Comparison of ENCODE assay signal across 10 cellular contexts in genomic region chr11:128714881-128715280, GRCh38. TPM values are rescaled to one million over a fixed set of nuclear protein-coding genes. Genes with fewer than 3 reads are reported as not detected.
DNase-seq lines count a peak whose midpoint lies in the region; ATAC-seq and TF ChIP-seq lines count a peak whose summit lies in the region.
"Had no signal": no experiment of that assay in that cellular context is flagged by ENCODE, and none has a peak within 500 bp of the region (broad histone marks: within the 10 kb centered on the region; RNA-seq: fewer than 3 reads in every experiment).

No MANE protein-coding gene starts in this region.

- H3K4me1 ChIP-seq in Peyer's patch (peaks cover 7 to 45% (median 31%) of the 10 kb centered on the region in 4 donors), esophagus muscularis mucosa (peaks cover 59 to 66% (median 64%) of the 10 kb centered on the region in 4 donors), skeletal muscle tissue (ENCODE audit: control insufficient read depth in 3 of 3, insufficient read depth in 3 of 3, low read length in 3 of 3) (peaks cover 33 to 38% (median 35%) of the 10 kb centered on the region in 3 donors)

- intact Hi-C loops in activated CD4-positive, alpha-beta T cell treated with anti-CD3 and anti-CD28 coated beads for 36 hours (cut with DNase I, micrococcal nuclease): loop anchor here (1.0 to 5.0 kb wide), 3 partner anchors 11 to 42 kb away; no protein-coding TSS in a partner anchor
- intact Hi-C loops in esophagus muscularis mucosa (cut with DNase I): no loop called here

- no peak for TF ChIP-seq POLR2A in Peyer's patch (IDR thresholded peaks at IDR 0.05)
- no peak for TF ChIP-seq POLR2A in esophagus muscularis mucosa (IDR thresholded peaks at IDR 0.05; ENCODE audit: low read depth)

- no peaks in the 10 kb centered on the region for H3K27me3 ChIP-seq in Peyer's patch
- H3K27me3 ChIP-seq in esophagus muscularis mucosa: no peaks in the 10 kb centered on the region
- no peaks in the 10 kb centered on the region for H3K27me3 ChIP-seq in skeletal muscle tissue (ENCODE audit: control insufficient read depth in 3 of 3, insufficient read depth in 3 of 3, low read length in 3 of 3)

- WGBS in esophagus muscularis mucosa: 53% methylated on average over 9 of the region's 9 CpGs

- no peaks in the 10 kb centered on the region for H3K36me3 ChIP-seq in Peyer's patch
- H3K36me3 ChIP-seq in esophagus muscularis mucosa: no peaks in the 10 kb centered on the region
- H3K36me3 ChIP-seq in skeletal muscle tissue (ENCODE audit: control insufficient read depth in 3 of 3, insufficient read depth in 3 of 3, low read length in 3 of 3): peaks cover 0 to 2% (median 0%) of the 10 kb centered on the region in 3 donors

- H3K9me3 Mint-ChIP-seq in activated CD4-positive, alpha-beta T cell treated with anti-CD3 and anti-CD28 coated beads for 36 hours (ENCODE audit: low read depth): peaks cover 12% of the 10 kb centered on the region

- H3K9ac ChIP-seq in skeletal muscle tissue (ENCODE audit: low read depth in 1 of 3, low read length in 3 of 3): no peak overlapping the region

- H3K36me3 Mint-ChIP-seq in activated CD4-positive, alpha-beta T cell treated with anti-CD3 and anti-CD28 coated beads for 36 hours (ENCODE audit: low read depth): peaks cover 27% of the 10 kb centered on the region

- CTCF ChIA-PET in activated CD4-positive, alpha-beta T cell treated with anti-CD3 and anti-CD28 coated beads for 36 hours (lab: Charles Lee): interaction anchor here (0.9 to 2.4 kb wide), 3 partner anchors 19 to 557 kb away, joined by 3 to 7 read pairs (median 3); partner anchors contain the start of gene FLI1

- no peak for TF ChIP-seq EP300 in esophagus muscularis mucosa (IDR thresholded peaks at IDR 0.05)

- no peak overlapping the region for H3K4me3 Mint-ChIP-seq in activated CD4-positive, alpha-beta T cell treated with anti-CD3 and anti-CD28 coated beads for 36 hours

- H3K4me1 Mint-ChIP-seq in activated CD4-positive, alpha-beta T cell treated with anti-CD3 and anti-CD28 coated beads for 36 hours: peaks cover 97% of the 10 kb centered on the region

- H3K27ac Mint-ChIP-seq in activated CD4-positive, alpha-beta T cell treated with anti-CD3 and anti-CD28 coated beads for 36 hours: peak overlapping the region; percentile 73

- no peak overlapping the region for H3K4me3 ChIP-seq in Peyer's patch
- no peak overlapping the region for H3K4me3 ChIP-seq in esophagus muscularis mucosa
- H3K4me3 ChIP-seq in skeletal muscle tissue (ENCODE audit: low read length in 3 of 3): no peak overlapping the region

- ATAC-seq in activated CD4-positive, alpha-beta T cell treated with anti-CD3 and anti-CD28 coated beads for 36 hours: no peak
- no peak for ATAC-seq in HG02610 (IDR thresholded peaks at IDR 0.05; ENCODE audit: unreplicated experiment)

- peak overlapping the region in 3 of 4 donors; percentile 75 to 81 (median 76) for H3K27ac ChIP-seq in Peyer's patch
- H3K27ac ChIP-seq in esophagus muscularis mucosa (replicated peaks in 1 of 4): peak overlapping the region; percentile 60 to 76 (median 70)
- H3K27ac ChIP-seq in skeletal muscle tissue (ENCODE audit: low read depth, low read length): peak overlapping the region; percentile 75

- H3K27me3 Mint-ChIP-seq in activated CD4-positive, alpha-beta T cell treated with anti-CD3 and anti-CD28 coated beads for 36 hours: no peaks in the 10 kb centered on the region

- no peak for TF ChIP-seq CTCF in Peyer's patch (IDR thresholded peaks at IDR 0.05)
- no peak for TF ChIP-seq CTCF in esophagus muscularis mucosa (IDR thresholded peaks at IDR 0.05)

- POLR2A ChIA-PET in activated CD4-positive, alpha-beta T cell treated with anti-CD3 and anti-CD28 coated beads for 36 hours (lab: Charles Lee): interaction anchor here (1.2 kb wide), 1 partner anchor 19 kb away, joined by 6 read pairs; no protein-coding TSS in a partner anchor

- DNase-seq in activated CD4-positive, alpha-beta T cell treated with anti-CD3 and anti-CD28 coated beads for 36 hours: peak; percentile 45
- DNase-seq in activated CD4-positive, alpha-beta T cell treated with anti-CD3 and anti-CD28 coated beads for 1 hour: no peak
- DNase-seq in Peyer's patch: no peak
- no peak for DNase-seq in esophagus muscularis mucosa (ENCODE audit: extremely low spot score)
- no peak for DNase-seq in HPDE6-E6E7 (ENCODE audit: extremely low spot score)
- no peak for DNase-seq in SHP77 (lab: John Stamatoyannopoulos, UW)
- DNase-seq: glutamatergic neuron, NCI-H524 treated with DMSO at 0.1 percent for 48 hours had no signal

- H3K9me3 ChIP-seq in Peyer's patch (no peaks in the 10 kb centered on the region), esophagus muscularis mucosa (no peaks in the 10 kb centered on the region), skeletal muscle tissue (ENCODE audit: control insufficient read depth in 3 of 3, low read length in 3 of 3) (no peaks in the 10 kb centered on the region)

RNA-seq across cellular contexts. Expression of gene FLI1, which starts 21.0 kb away (rescaled TPM):
- total RNA-seq in activated CD4-positive, alpha-beta T cell treated with anti-CD3 and anti-CD28 coated beads for 36 hours: 10 to 100 TPM; 40.4 to 57.0 TPM
- total RNA-seq in Peyer's patch (10 to 100 TPM in 3 of 4 donors, 1 to 10 TPM in 1; 7.7 to 66.8 (median 15.3) TPM), esophagus muscularis mucosa (10 to 100 TPM; 17.4 to 43.8 (median 29.6) TPM), skeletal muscle tissue (9.4 TPM)
